10 cellular contexts compared by ENCODE assay signal in genomic region chr9:107751522-107752235, GRCh38.
DNase-seq lines count a peak whose midpoint lies in the region; FAIRE-seq and TF ChIP-seq lines count a peak whose summit lies in the region.
"Had no signal": no experiment of that assay in that cellular context is flagged by ENCODE, and none has a peak within 500 bp of the region (broad histone marks: within the 10 kb centered on the region; RNA-seq: fewer than 3 reads in every experiment).

No MANE protein-coding gene starts in this region.

- peak overlapping the region; percentile 92 to 99 (median 97) for H3K27ac Mint-ChIP-seq in CD14-positive monocyte

- H3K27ac ChIP-seq in HUES6 (ENCODE audit: low read depth, low read length) (0 out of 2 replicates have a peak overlapping the region, but pooled peaks have one; percentile 29), endothelial cell of umbilical vein (ENCODE audit: insufficient read depth, low read depth, low read length) (peak overlapping the region; percentile 60)
- H3K27ac ChIP-seq: cardiac muscle cell had no signal

- DNase-seq in CD14-positive monocyte (ENCODE audit: low spot score) (peak; percentile 83), GM20000 (ENCODE audit: low spot score) (peak; percentile 44), endothelial cell of umbilical vein (ENCODE audit: low read depth, low spot score) (peak; percentile 64), renal cortical epithelial cell (ENCODE audit: low read depth) (peak; percentile 90), HTR-8/SVneo (ENCODE audit: insufficient read length, low spot score) (no peak), GM19238 (ENCODE audit: insufficient read length, low spot score) (no peak)
- DNase-seq in stimulated activated CD4-positive, alpha-beta T cell treated with anti-CD3 and anti-CD28 coated beads, Interleukin-4, amount 100 ng/mL, for 1 hour = no peak

- H3K27me3 ChIP-seq in HUES6 (ENCODE audit: control insufficient read depth, insufficient read depth, low read length) (no peaks in the 10 kb centered on the region), endothelial cell of umbilical vein (ENCODE audit: control insufficient read depth in 2 of 2, insufficient read depth in 2 of 2, low read length in 2 of 2) (no peaks in the 10 kb centered on the region)
- H3K27me3 ChIP-seq: cardiac muscle cell had no signal

- H3K9ac ChIP-seq in HUES6 (ENCODE audit: low read length) = peak overlapping the region; percentile 3
- peak overlapping the region; percentile 55 for H3K9ac ChIP-seq in endothelial cell of umbilical vein (replicated peaks; ENCODE audit: extremely low read depth, insufficient read depth, low read length)

- CTCF ChIA-PET in endothelial cell of umbilical vein (lab: Charles Lee) = interaction anchor here (0.8 to 2.3 kb wide), 5 partner anchors 20 to 521 kb away, joined by 3 to 10 read pairs (median 4); no protein-coding TSS in a partner anchor

- peak overlapping the region; percentile 48 for H3K4me2 ChIP-seq in endothelial cell of umbilical vein (ENCODE audit: insufficient read depth, low read length)

- TF ChIP-seq POLR2A in endothelial cell of umbilical vein (IDR thresholded peaks at IDR 0.05; ENCODE audit: low read depth, low read length) = no peak

- peak overlapping the region; percentile 26 for H2AFZ ChIP-seq in endothelial cell of umbilical vein (ENCODE audit: low read depth, low read length)

- no peaks in the 10 kb centered on the region for H4K20me1 ChIP-seq in endothelial cell of umbilical vein (replicated peaks; ENCODE audit: control insufficient read depth, extremely low read depth, insufficient read depth, low read length)

- H3K36me3 ChIP-seq in HUES6 (ENCODE audit: control insufficient read depth, insufficient read depth, low read length) = no peaks in the 10 kb centered on the region
- H3K36me3 ChIP-seq in endothelial cell of umbilical vein (ENCODE audit: control insufficient read depth in 2 of 2, extremely low read depth in 1 of 2, insufficient read depth in 2 of 2, low read length in 2 of 2) = no peaks in the 10 kb centered on the region
- H3K36me3 ChIP-seq: cardiac muscle cell had no signal

- H3K4me3 ChIP-seq in HUES6 (ENCODE audit: low read depth, low read length) (no peak overlapping the region), endothelial cell of umbilical vein (replicated peaks in 1 of 3; ENCODE audit: insufficient read depth in 1 of 3, low read depth in 1 of 3, low read length in 3 of 3) (no peak overlapping the region)
- H3K4me3 ChIP-seq: cardiac muscle cell had no signal

- POLR2A ChIA-PET in endothelial cell of umbilical vein (lab: Charles Lee) = interaction anchor here (0.8 kb wide), 2 partner anchors 12 to 40 kb away, joined by 3 read pairs; no protein-coding TSS in a partner anchor

- H3K9me3 Mint-ChIP-seq in CD14-positive monocyte = peaks cover 0 to 4% (median 0%) of the 10 kb centered on the region in 7 donors

- peaks cover 28% of the 10 kb centered on the region for H3K4me1 ChIP-seq in HUES6 (ENCODE audit: control insufficient read depth, insufficient read depth, low read length)
- H3K4me1 ChIP-seq in endothelial cell of umbilical vein (ENCODE audit: control insufficient read depth, extremely low read depth, insufficient read depth, low read length) = peaks cover 61% of the 10 kb centered on the region

- TF ChIP-seq CTCF in CD14-positive monocyte (IDR thresholded peaks at IDR 0.05) = no peak
- no peak for TF ChIP-seq CTCF in GM20000 (IDR thresholded peaks at IDR 0.05; ENCODE audit: extremely low read depth, missing control alignments)
- no peak for TF ChIP-seq CTCF in endothelial cell of umbilical vein (IDR thresholded peaks at IDR 0.05; ENCODE audit: extremely low read depth in 1 of 2, insufficient read depth in 1 of 2, low read depth in 1 of 2, low read length in 2 of 2)

- H3K9me3 ChIP-seq in HUES6 (ENCODE audit: control insufficient read depth, insufficient read depth, low read depth, low read length) = no peaks in the 10 kb centered on the region
- H3K9me3 ChIP-seq in endothelial cell of umbilical vein (replicated peaks; ENCODE audit: control insufficient read depth, insufficient read depth, low read length) = no peaks in the 10 kb centered on the region

- peaks cover 2% of the 10 kb centered on the region in 2 donors for H3K36me3 Mint-ChIP-seq in CD14-positive monocyte

- no TSS peak for BruUV-seq in endothelial cell of umbilical vein (replicated peaks; lab: Mats Ljungman, UMichigan)

- intact Hi-C loops in CD14-positive monocyte (cut with micrococcal nuclease) = loop anchor here in 1 of 2 donors (5.0 kb wide), 4 partner anchors 39 to 264 kb away; partner anchors contain the start of gene KLF4
- intact Hi-C loops in endothelial cell of umbilical vein (cut with micrococcal nuclease) = loop anchor here (2.0 to 5.0 kb wide), 2 partner anchors 19 to 164 kb away; no protein-coding TSS in a partner anchor

- peak overlapping the region in 1 of 2 donors; percentile 19 for H3K4me3 Mint-ChIP-seq in CD14-positive monocyte

- no peaks in the 10 kb centered on the region for H3K9me1 ChIP-seq in endothelial cell of umbilical vein (replicated peaks; ENCODE audit: control insufficient read depth, extremely low read depth, insufficient read depth, low read length)

- no peaks in the 10 kb centered on the region for H3K27me3 Mint-ChIP-seq in CD14-positive monocyte (ENCODE audit: low read depth in 3 of 3)

- dilution Hi-C loops in endothelial cell of umbilical vein (cut with MboI; ENCODE audit: extremely low pct_ligation_motif_present, low sequenced_read_pairs) = no loop called here

- FAIRE-seq in endothelial cell of umbilical vein (lab: Jason Lieb, UNC) (peak; percentile 43), HTR-8/SVneo (lab: Jason Lieb, UNC) (no peak)
- FAIRE-seq: GM18507 had no signal

- peaks cover 86% of the 10 kb centered on the region for H3K4me1 Mint-ChIP-seq in CD14-positive monocyte

- H3K79me2 ChIP-seq in endothelial cell of umbilical vein (ENCODE audit: control insufficient read depth, insufficient read depth, low read length) = no peaks in the 10 kb centered on the region

TF ChIP-seq in endothelial cell of umbilical vein, 7 proteins besides CTCF, POLR2A, EP300 and RAD21:
- TF ChIP-seq FOS (IDR thresholded peaks at IDR 0.05; ENCODE audit: borderline replicate concordance, insufficient read depth, low read length) (peak; percentile 27), MYC (IDR thresholded peaks at IDR 0.05; ENCODE audit: low read depth, low read length) (no peak), MAX (IDR thresholded peaks at IDR 0.05; ENCODE audit: insufficient read depth, insufficient read length) (no peak)

Comparison
In these comparisons a context has a peak if more than half of its experiments do, and no peak if none do; other contexts are left out.
1. DNase-seq: peak in CD14-positive monocyte (single experiment), GM20000 (single experiment), endothelial cell of umbilical vein (single experiment) and renal cortical epithelial cell (single experiment); none in HTR-8/SVneo (single experiment), stimulated activated CD4-positive, alpha-beta T cell treated with anti-CD3 and anti-CD28 coated beads, Interleukin-4, amount 100 ng/mL, for 1 hour (single experiment) and GM19238 (single experiment).